ENCODE assay signal across 26 cellular contexts in genomic region chr2:10166489-10167295, GRCh38. TPM values are rescaled to one million over a fixed set of nuclear protein-coding genes. Genes with fewer than 3 reads are reported as not detected.
DNase-seq lines count a peak whose midpoint lies in the region; ATAC-seq, FAIRE-seq and TF ChIP-seq lines count a peak whose summit lies in the region.
"Had no signal": no experiment of that assay in that cellular context is flagged by ENCODE, and none has a peak within 500 bp of the region (broad histone marks: within the 10 kb centered on the region; RNA-seq: fewer than 3 reads in every experiment).

No MANE protein-coding gene starts in this region.

- H3K79me2 ChIP-seq in HepG2 (ENCODE audit: insufficient read depth, low read length): no peaks in the 10 kb centered on the region

- H3K36me3 ChIP-seq in HepG2 (replicated peaks in 1 of 2; ENCODE audit: control insufficient read depth in 1 of 2, insufficient read depth in 2 of 2, low read length in 2 of 2): peaks cover 4 to 20% of the 10 kb centered on the region in 2 experiments; a peak in 4 of 5 replicates
- no peaks in the 10 kb centered on the region for H3K36me3 ChIP-seq in right lobe of liver
- no peaks in the 10 kb centered on the region for H3K36me3 ChIP-seq in heart right ventricle
- H3K36me3 ChIP-seq: MG63, sigmoid colon had no signal

- TF ChIP-seq EP300 in HepG2 (IDR thresholded peaks at IDR 0.05; ENCODE audit: low read depth in 2 of 2, low read length in 2 of 2) (no peak), HepG2 (CRISPR knock-in tag; IDR thresholded peaks at IDR 0.05; ENCODE audit: borderline replicate concordance) (no peak)

- no peak overlapping the region for H3K4me3 Mint-ChIP-seq in glutamatergic neuron (ENCODE audit: unreplicated experiment)
- H3K4me3 Mint-ChIP-seq in activated CD4-positive, alpha-beta T cell treated with anti-CD3 and anti-CD28 coated beads for 36 hours: no peak overlapping the region
- H3K4me3 Mint-ChIP-seq: activated naive CD4-positive, alpha-beta T cell treated with anti-CD3 and anti-CD28 coated beads for 36 hours; activated T-cell treated with anti-CD3 and anti-CD28 coated beads, Interleukin-2, amount 50 U/mL, for 4 hours; IgD-negative memory B cell; nephron progenitor cell had no signal

- no peaks in the 10 kb centered on the region for H4K20me1 ChIP-seq in HepG2 (ENCODE audit: insufficient read depth, low read length)

- no peak for TF ChIP-seq CTCF in HepG2 (CRISPR knock-in tag; IDR thresholded peaks at IDR 0.05)
- TF ChIP-seq CTCF in right lobe of liver (IDR thresholded peaks at IDR 0.05): no peak
- TF ChIP-seq CTCF in glutamatergic neuron (IDR thresholded peaks at IDR 0.05; ENCODE audit: partially characterized antibody, unreplicated experiment): no peak
- no peak for TF ChIP-seq CTCF in heart right ventricle (IDR thresholded peaks at IDR 0.05)

- BruUV-seq in HepG2 (replicated peaks; lab: Mats Ljungman, UMichigan): no TSS peak

- H2AFZ ChIP-seq in HepG2 (ENCODE audit: low read length): no peak overlapping the region

- POLR2A ChIA-PET in HepG2 (lab: Yijun Ruan, JAX): no interaction called here
- POLR2A ChIA-PET in activated CD4-positive, alpha-beta T cell treated with anti-CD3 and anti-CD28 coated beads for 36 hours (lab: Charles Lee): no interaction called here

- H3K4me1 Mint-ChIP-seq in glutamatergic neuron (ENCODE audit: low read depth, unreplicated experiment): peaks cover 23% of the 10 kb centered on the region
- no peaks in the 10 kb centered on the region for H3K4me1 Mint-ChIP-seq in activated CD4-positive, alpha-beta T cell treated with anti-CD3 and anti-CD28 coated beads for 36 hours

- H3K27ac Mint-ChIP-seq in glutamatergic neuron (ENCODE audit: unreplicated experiment): peak overlapping the region; percentile 6
- no peak overlapping the region for H3K27ac Mint-ChIP-seq in activated CD4-positive, alpha-beta T cell treated with anti-CD3 and anti-CD28 coated beads for 36 hours
- H3K27ac Mint-ChIP-seq: activated naive CD4-positive, alpha-beta T cell treated with anti-CD3 and anti-CD28 coated beads for 36 hours; IgD-negative memory B cell had no signal

- in situ Hi-C loops in HepG2 (cut with HindIII; ENCODE audit: extremely low pct_ligation_motif_present, low pct_unique_long_range_greater_than_20kb): no loop called here

- H3K4me1 ChIP-seq in HepG2 (ENCODE audit: insufficient read depth, low read length) (no peaks in the 10 kb centered on the region), right lobe of liver (no peaks in the 10 kb centered on the region), heart right ventricle (peaks cover 0 to 15% (median 6%) of the 10 kb centered on the region in 9 donors)

- WGBS in HepG2 (ENCODE audit: low lambda C conversion rate): 98% methylated on average over 21 of the region's 23 CpGs
- WGBS in right lobe of liver (ENCODE audit: insufficient coverage, low coverage, low lambda C conversion rate, missing lambda C conversion rate): 95% methylated on average over 12 of the region's 23 CpGs
- WGBS in heart right ventricle, 2 donors: 89% methylated on average over 23 of the region's 23 CpGs

- TF ChIP-seq POLR2A in HepG2 (IDR thresholded peaks at IDR 0.05; ENCODE audit: insufficient read depth in 1 of 2, low read depth in 2 of 2, low read length in 2 of 2) (no peak), right lobe of liver (IDR thresholded peaks at IDR 0.05) (no peak)

- H3K27me3 ChIP-seq in HepG2 (ENCODE audit: control insufficient read depth in 1 of 2, insufficient read depth in 2 of 2, low read length in 2 of 2) (no peaks in the 10 kb centered on the region), right lobe of liver (no peaks in the 10 kb centered on the region), heart right ventricle (no peaks in the 10 kb centered on the region)
- H3K27me3 ChIP-seq: BLaER1 treated with 17β-estradiol and CSF1 and Interleukin-3, amounts not matched to agents 10 nM and 100 nM; MG63; sigmoid colon had no signal

- ATAC-seq in HepG2 (no peak), right lobe of liver (no peak), heart right ventricle (no peak)
- ATAC-seq in activated CD4-positive, alpha-beta T cell treated with anti-CD3 and anti-CD28 coated beads for 36 hours: no peak
- ATAC-seq: activated T-cell treated with anti-CD3 and anti-CD28 coated beads, Interleukin-2, amount 50 U/mL, for 4 hours had no signal

- TF ChIP-seq RAD21 in HepG2 (CRISPR knock-in tag; IDR thresholded peaks at IDR 0.05): no peak

- H3K9ac ChIP-seq in HepG2 (ENCODE audit: insufficient read depth, low read depth, low read length): no peak overlapping the region
- H3K9ac ChIP-seq: BLaER1 treated with 17β-estradiol and CSF1 and Interleukin-3, amounts not matched to agents 10 nM and 100 nM had no signal

- no peaks in the 10 kb centered on the region for H3K9me3 Mint-ChIP-seq in glutamatergic neuron (ENCODE audit: unreplicated experiment)
- no peaks in the 10 kb centered on the region for H3K9me3 Mint-ChIP-seq in activated CD4-positive, alpha-beta T cell treated with anti-CD3 and anti-CD28 coated beads for 36 hours (ENCODE audit: low read depth)
- H3K9me3 Mint-ChIP-seq: activated naive CD4-positive, alpha-beta T cell treated with anti-CD3 and anti-CD28 coated beads for 36 hours; activated T-cell treated with anti-CD3 and anti-CD28 coated beads, Interleukin-2, amount 50 U/mL, for 4 hours; IgD-negative memory B cell; nephron progenitor cell had no signal

- FAIRE-seq in HepG2 (lab: Jason Lieb, UNC): no peak
- FAIRE-seq: G401.6, H54 had no signal

- no peaks in the 10 kb centered on the region for H3K36me3 Mint-ChIP-seq in glutamatergic neuron (ENCODE audit: unreplicated experiment)
- H3K36me3 Mint-ChIP-seq in activated CD4-positive, alpha-beta T cell treated with anti-CD3 and anti-CD28 coated beads for 36 hours (ENCODE audit: low read depth): peaks cover 9% of the 10 kb centered on the region
- H3K36me3 Mint-ChIP-seq: IgD-negative memory B cell had no signal

- intact Hi-C loops in HepG2 (cut with micrococcal nuclease; ENCODE audit: unreplicated experiment) (no loop called here), right lobe of liver (cut with DNase I) (no loop called here), heart right ventricle (cut with DNase I) (no loop called here)
- intact Hi-C loops in activated CD4-positive, alpha-beta T cell treated with anti-CD3 and anti-CD28 coated beads for 36 hours (cut with DNase I, micrococcal nuclease): no loop called here

- H3K9me3 ChIP-seq in HepG2 (ENCODE audit: low read length): no peaks in the 10 kb centered on the region
- H3K9me3 ChIP-seq in right lobe of liver: no peaks in the 10 kb centered on the region
- H3K9me3 ChIP-seq in heart right ventricle: no peaks in the 10 kb centered on the region
- H3K9me3 ChIP-seq: BLaER1 treated with 17β-estradiol and CSF1 and Interleukin-3, amounts not matched to agents 10 nM and 100 nM; MG63; sigmoid colon had no signal

- no peak overlapping the region for H3K4me2 ChIP-seq in HepG2 (ENCODE audit: low read depth, low read length)
- H3K4me2 ChIP-seq: BLaER1 treated with 17β-estradiol and CSF1 and Interleukin-3, amounts not matched to agents 10 nM and 100 nM had no signal

- DNase-seq in HepG2 (ENCODE audit: low spot score): no peak
- no peak for DNase-seq in right lobe of liver
- peak; percentile 52 for DNase-seq in NCI-H2171 (lab: John Stamatoyannopoulos, UW)
- DNase-seq in glutamatergic neuron: no peak
- DNase-seq in activated CD4-positive, alpha-beta T cell treated with anti-CD3 and anti-CD28 coated beads for 36 hours: no peak
- DNase-seq in T1000 (lab: John Stamatoyannopoulos, UW): no peak
- no peak for DNase-seq in NCI-H1048 (lab: John Stamatoyannopoulos, UW)
- DNase-seq in heart right ventricle: no peak
- DNase-seq: ACHN; activated CD4-positive, CD25-positive, alpha-beta regulatory T cell treated with anti-CD3 and anti-CD28 coated beads, Interleukin-2, amount 50 U/mL, for 72 hours; activated CD8-positive, alpha-beta memory T cell treated with anti-CD3 and anti-CD28 coated beads for 24 hours; activated naive CD4-positive, alpha-beta T cell treated with anti-CD3 and anti-CD28 coated beads for 36 hours; activated T-cell treated with anti-CD3 and anti-CD28 coated beads, Interleukin-2, amount 50 U/mL, for 4 hours; dermis blood vessel endothelial cell; mesenchymal stem cell; MG63; NCI-H2029; NCI-H748 treated with DMSO at 0.1 percent for 48 hours; nephron progenitor cell; sigmoid colon; SW 1271 had no signal

- CTCF ChIA-PET in HepG2 (lab: Yijun Ruan, JAX; ENCODE audit: low intra/inter-chr PET ratio, low total read pairs): no interaction called here
- CTCF ChIA-PET in activated CD4-positive, alpha-beta T cell treated with anti-CD3 and anti-CD28 coated beads for 36 hours (lab: Charles Lee): no interaction called here

- H3K27me3 Mint-ChIP-seq in glutamatergic neuron (ENCODE audit: unreplicated experiment): peaks cover 14% of the 10 kb centered on the region
- H3K27me3 Mint-ChIP-seq in activated CD4-positive, alpha-beta T cell treated with anti-CD3 and anti-CD28 coated beads for 36 hours: no peaks in the 10 kb centered on the region
- H3K27me3 Mint-ChIP-seq: IgD-negative memory B cell had no signal

- no peak overlapping the region for H3K4me3 ChIP-seq in HepG2 (replicated peaks in 1 of 3; ENCODE audit: insufficient read depth in 1 of 3, low read depth in 2 of 3, low read length in 3 of 3)
- H3K4me3 ChIP-seq in right lobe of liver: no peak overlapping the region
- H3K4me3 ChIP-seq in heart right ventricle: no peak overlapping the region
- H3K4me3 ChIP-seq: BLaER1 treated with 17β-estradiol and CSF1 and Interleukin-3, amounts not matched to agents 10 nM and 100 nM; MG63; sigmoid colon had no signal

- H3K27ac ChIP-seq in HepG2 (ENCODE audit: extremely low read length, insufficient read depth, low read length) (no peak overlapping the region), right lobe of liver (no peak overlapping the region), heart right ventricle (no peak overlapping the region)
- H3K27ac ChIP-seq: BLaER1 treated with 17β-estradiol and CSF1 and Interleukin-3, amounts not matched to agents 10 nM and 100 nM; HL-60; sigmoid colon had no signal

RNA-seq across cellular contexts. Expression of gene RRM2, which starts 44.2 kb away (rescaled TPM):
- total RNA-seq in HepG2 (2016; rRNA removed; fragmentation: Illumina TruSeq; extraction: Trizol) (150 and 191 TPM in 2 replicates), right lobe of liver (10 to 100 TPM in 1 of 6 experiments, 1 to 10 TPM in 5; 1.1 to 10.3 (median 5.7) TPM), glutamatergic neuron (ENCODE audit: unreplicated experiment) (21.2 TPM), heart right ventricle (10 to 100 TPM in 1 of 10 donors, 1 to 10 TPM in 5, under 1 TPM in 4; 0.08 to 18.7 (median 1.3) TPM)
- 37.8 and 48.5 TPM in 2 replicates for total RNA-seq in HepG2 (2016; cell fraction: cytosol; rRNA removed; fragmentation: Illumina TruSeq; extraction: Trizol; ENCODE audit: low read depth)
- 147 and 157 TPM in 2 replicates for total RNA-seq in HepG2 (2016; cell fraction: insoluble cytoplasmic fraction; rRNA removed; fragmentation: Illumina TruSeq; extraction: Trizol)
- 80.6 and 88.9 TPM in 2 replicates for total RNA-seq in HepG2 (2016; cell fraction: membrane; rRNA removed; fragmentation: Illumina TruSeq; extraction: Trizol)
- 128 and 140 TPM in 2 replicates for total RNA-seq in HepG2 (2016; cell fraction: nucleus; rRNA removed; fragmentation: Illumina TruSeq; extraction: Trizol)
- polyA plus RNA-seq in HepG2 (2011; rRNA removed) (15.2 and 31.3 TPM in 2 replicates), heart right ventricle (under 1 TPM; 0.22 to 0.28 TPM)
- polyA plus RNA-seq in HepG2 (2011; cell fraction: cytosol; rRNA removed): 16.4 and 33.9 TPM in 2 replicates
- 56.9 and 85.9 TPM in 2 replicates for polyA plus RNA-seq in HepG2 (2011; cell fraction: nucleus; rRNA removed)
- 28.1 and 60.7 TPM in 2 replicates for polyA plus RNA-seq in HepG2 (2012)
- 43.8 and 46.7 TPM in 2 replicates for polyA plus RNA-seq in HepG2 (2016; cell fraction: cytosol; fragmentation: Illumina TruSeq; extraction: Trizol; ENCODE audit: low read depth)
- polyA plus RNA-seq in HepG2 (2016; cell fraction: insoluble cytoplasmic fraction; fragmentation: Illumina TruSeq; extraction: Trizol; ENCODE audit: low read depth): 194 and 228 TPM in 2 replicates
- polyA plus RNA-seq in HepG2 (2016; cell fraction: membrane; fragmentation: Illumina TruSeq; extraction: Trizol; ENCODE audit: low read depth): 51.9 and 53.7 TPM in 2 replicates
- polyA plus RNA-seq in HepG2 (2016; cell fraction: nucleus; fragmentation: Illumina TruSeq; extraction: Trizol; ENCODE audit: insufficient read depth, low read depth): 138 and 141 TPM in 2 replicates
- 59.0 and 93.0 TPM in 2 replicates for polyA minus RNA-seq in HepG2 (2011; rRNA and poly(A)+ RNA removed; ENCODE audit: low replicate concordance)
- polyA minus RNA-seq in HepG2 (2011; cell fraction: cytosol; rRNA and poly(A)+ RNA removed): 42.2 and 50.2 TPM in 2 replicates
- polyA minus RNA-seq in HepG2 (2011; cell fraction: nucleus; rRNA and poly(A)+ RNA removed): 47.4 and 63.0 TPM in 2 replicates
- total RNA-seq in activated CD4-positive, alpha-beta T cell treated with anti-CD3 and anti-CD28 coated beads for 36 hours: 100 to 1,000 TPM; 382 to 469 TPM
